In genomic region chr3:43055393-43055792, GRCh38 we compare ENCODE assay signal across 20 cellular contexts. TPM values are rescaled to one million over a fixed set of nuclear protein-coding genes. Genes with fewer than 3 reads are reported as not detected.
A peak's percentile ranks its signal among the peaks of the same experiment; 100 is the strongest.
DNase-seq lines count a peak whose midpoint lies in the region; ATAC-seq and TF ChIP-seq lines count a peak whose summit lies in the region.
"Had no signal": no experiment of that assay in that cellular context is flagged by ENCODE, and none has a peak within 500 bp of the region (broad histone marks: within the 10 kb centered on the region; RNA-seq: fewer than 3 reads in every experiment).

No MANE protein-coding gene starts in this region.

- dilution Hi-C loops in IMR-90 (cut with HindIII; ENCODE audit: low sequenced_read_pairs, unreplicated experiment), result no loop called here

- no peak overlapping the region for H3K4me2 ChIP-seq in IMR-90 (ENCODE audit: low read depth, low read length)
- H3K4me2 ChIP-seq in neuronal stem cell (ENCODE audit: insufficient read depth, low read length, poor library complexity, severe bottlenecking), result no peak overlapping the region
- H3K4me2 ChIP-seq: GM23338 had no signal

- in situ Hi-C loops in IMR-90 (cut with MboI; ENCODE audit: low sequenced_read_pairs) (no loop called here), HAP-1 (cut with MboI; ENCODE audit: low sequenced_read_pairs) (no loop called here)

- H3K79me1 ChIP-seq in IMR-90 (ENCODE audit: low read depth in 1 of 2, low read length in 2 of 2) (no peaks in the 10 kb centered on the region), neuronal stem cell (ENCODE audit: low read depth, low read length) (no peaks in the 10 kb centered on the region)

- H3K23ac ChIP-seq in IMR-90 (ENCODE audit: low read depth, low read length) (no peak overlapping the region), neuronal stem cell (ENCODE audit: low read depth, low read length, poor library complexity) (peak overlapping the region; percentile 20)

- H3K27ac ChIP-seq in IMR-90 (ENCODE audit: insufficient read depth, low read length) (no peak overlapping the region), coronary artery (no peak overlapping the region), neuronal stem cell (replicated peaks; ENCODE audit: low read length) (no peak overlapping the region), vagina (no peak overlapping the region)
- H3K27ac ChIP-seq: HL-60 had no signal

- H3K27me3 ChIP-seq in IMR-90 (ENCODE audit: control insufficient read depth, insufficient read depth, low read length) (peaks cover 1% of the 10 kb centered on the region; the same call in 1 of the 2 replicates), neuronal stem cell (ENCODE audit: control insufficient read depth in 3 of 3, insufficient read depth in 3 of 3, low read depth in 1 of 3, low read length in 3 of 3) (peaks cover 0 to 15% (median 0%) of the 10 kb centered on the region in 3 experiments), vagina (no peaks in the 10 kb centered on the region), HAP-1 (ENCODE audit: low read depth) (no peaks in the 10 kb centered on the region)
- H3K27me3 ChIP-seq: BE2C had no signal

- no peak for TF ChIP-seq POLR2A in IMR-90 (IDR thresholded peaks at IDR 0.05; ENCODE audit: low read depth, low read length)
- no peak for TF ChIP-seq POLR2A in vagina (IDR thresholded peaks at IDR 0.05)

- H2BK15ac ChIP-seq in IMR-90 (ENCODE audit: low read depth, low read length) (no peak overlapping the region), neuronal stem cell (ENCODE audit: low read length) (no peak overlapping the region)

- POLR2A ChIA-PET in IMR-90 (lab: Charles Lee; ENCODE audit: unreplicated experiment), result no interaction called here

- H3K14ac ChIP-seq in IMR-90 (replicated peaks; ENCODE audit: low read depth, low read length), result no peak overlapping the region
- H3K14ac ChIP-seq in neuronal stem cell (ENCODE audit: low read length), result no peak overlapping the region

- H3K4me3 ChIP-seq in IMR-90 (ENCODE audit: insufficient read depth, low read depth, low read length) (no peak overlapping the region), coronary artery (no peak overlapping the region), neuronal stem cell (ENCODE audit: low read length in 2 of 2) (no peak overlapping the region), vagina (no peak overlapping the region), HAP-1 (no peak overlapping the region)
- H3K4me3 ChIP-seq: GM12878, GM23338 had no signal

- H4K8ac ChIP-seq in IMR-90 (ENCODE audit: low read depth in 2 of 2, low read length in 2 of 2) (no peak overlapping the region), neuronal stem cell (ENCODE audit: low read depth, low read length) (no peak overlapping the region)

- no peak overlapping the region for H2BK5ac ChIP-seq in IMR-90 (ENCODE audit: low read depth, low read length, poor library complexity, severe bottlenecking)
- H2BK5ac ChIP-seq in neuronal stem cell (ENCODE audit: low read length), result no peak overlapping the region

- H3K36me3 ChIP-seq in IMR-90 (ENCODE audit: control insufficient read depth, insufficient read depth, low read length) (no peaks in the 10 kb centered on the region), neuronal stem cell (replicated peaks in 1 of 2; ENCODE audit: control insufficient read depth in 2 of 2, insufficient read depth in 2 of 2, low read length in 2 of 2) (no peaks in the 10 kb centered on the region), vagina (no peaks in the 10 kb centered on the region), HAP-1 (replicated peaks) (no peaks in the 10 kb centered on the region)
- H3K36me3 ChIP-seq: BE2C had no signal

- no peak overlapping the region for H2BK20ac ChIP-seq in IMR-90 (ENCODE audit: low read depth, low read length)

- no peak overlapping the region for H2BK120ac ChIP-seq in IMR-90 (ENCODE audit: low read depth, low read length)
- no peak overlapping the region for H2BK120ac ChIP-seq in neuronal stem cell (ENCODE audit: low read depth, low read length)

- TF ChIP-seq RAD21 in IMR-90 (IDR thresholded peaks at IDR 0.05; ENCODE audit: low read length), result no peak

- no peak overlapping the region for H2AFZ ChIP-seq in IMR-90 (replicated peaks; ENCODE audit: low read length, poor library complexity)
- H2AFZ ChIP-seq in neuronal stem cell (ENCODE audit: low read length), result no peak overlapping the region
- H2AFZ ChIP-seq: GM23338 had no signal

- DNase-seq in IMR-90, result no peak
- peak; percentile 22 for DNase-seq in coronary artery (ENCODE audit: low spot score)
- no peak for DNase-seq in neuronal stem cell (ENCODE audit: low spot score)
- DNase-seq in vagina (ENCODE audit: extremely low spot score in 2 of 2), result peak; percentile 71 to 79
- no peak for DNase-seq in HAP-1 (ENCODE audit: low spot score in 2 of 2)
- DNase-seq in NCI-H226, result no peak
- DNase-seq: ACHN; BE2C; CD4-positive, CD25-positive, alpha-beta regulatory T cell; CD8-positive, alpha-beta memory T cell; COR-L47; DMS 273 treated with DMSO at 0.1 percent for 48 hours; DMS53; DND-41; EL; HFFc6 had no signal

- intact Hi-C loops in IMR-90 (cut with micrococcal nuclease), result no loop called here
- intact Hi-C loops in vagina (cut with DNase I), result no loop called here

- H3K9ac ChIP-seq in IMR-90 (ENCODE audit: low read depth, low read length), result no peak overlapping the region
- no peak overlapping the region for H3K9ac ChIP-seq in neuronal stem cell (ENCODE audit: low read depth, low read length, poor library complexity)

- H4K20me1 ChIP-seq in IMR-90 (ENCODE audit: insufficient read depth, low read length), result no peaks in the 10 kb centered on the region

- H2BK12ac ChIP-seq in neuronal stem cell (ENCODE audit: low read length), result no peak overlapping the region

- H2AK5ac ChIP-seq in IMR-90 (ENCODE audit: low read depth, low read length) (no peak overlapping the region), neuronal stem cell (ENCODE audit: low read depth, low read length) (no peak overlapping the region)

- H4K91ac ChIP-seq in IMR-90 (ENCODE audit: insufficient read depth, low read depth, low read length), result no peak overlapping the region
- no peak overlapping the region for H4K91ac ChIP-seq in neuronal stem cell (ENCODE audit: low read depth, low read length, poor library complexity)

- peak overlapping the region; percentile 58 for H2AK9ac ChIP-seq in IMR-90 (replicated peaks; ENCODE audit: low read depth, low read length, poor library complexity)

- H4K5ac ChIP-seq in IMR-90 (ENCODE audit: low read depth, low read length), result no peak overlapping the region

- TF ChIP-seq CTCF in IMR-90 (conservative IDR thresholded peaks at IDR 0.05; ENCODE audit: low read depth, low read length), result no peak
- no peak for TF ChIP-seq CTCF in coronary artery (IDR thresholded peaks at IDR 0.05)
- no peak for TF ChIP-seq CTCF in vagina (IDR thresholded peaks at IDR 0.05)

- ATAC-seq in IMR-90 (ENCODE audit: low read depth), result no peak
- ATAC-seq: GM12878, GM23338, HCT116 had no signal

- H3K9me1 ChIP-seq in IMR-90 (ENCODE audit: insufficient read depth, low read length), result no peaks in the 10 kb centered on the region

- H3K4ac ChIP-seq in IMR-90 (ENCODE audit: low read depth, low read length) (no peak overlapping the region), neuronal stem cell (ENCODE audit: low read length) (no peak overlapping the region)

- CTCF ChIA-PET in IMR-90 (lab: Yijun Ruan, JAX), result no interaction called here

- no peak overlapping the region for H3K56ac ChIP-seq in IMR-90 (ENCODE audit: extremely low read depth, insufficient read depth, low read length)

- H3K18ac ChIP-seq in IMR-90 (ENCODE audit: low read depth, low read length) (no peak overlapping the region), neuronal stem cell (ENCODE audit: low read length) (peak overlapping the region; percentile 27)

- H3K9me3 ChIP-seq in IMR-90 (ENCODE audit: control insufficient read depth, insufficient read depth, low read length), result peaks cover 2% of the 10 kb centered on the region; the same call in 1 of the 2 replicates
- peaks cover 0 to 3% of the 10 kb centered on the region in 2 donors for H3K9me3 ChIP-seq in neuronal stem cell (replicated peaks in 1 of 2; ENCODE audit: control insufficient read depth in 2 of 2, insufficient read depth in 1 of 2, low read depth in 1 of 2, low read length in 2 of 2)
- no peaks in the 10 kb centered on the region for H3K9me3 ChIP-seq in vagina
- H3K9me3 ChIP-seq in HAP-1, result no peaks in the 10 kb centered on the region
- H3K9me3 ChIP-seq: BE2C had no signal

- H3K4me1 ChIP-seq in IMR-90 (ENCODE audit: control insufficient read depth, insufficient read depth, low read length), result no peaks in the 10 kb centered on the region
- H3K4me1 ChIP-seq in neuronal stem cell (ENCODE audit: control insufficient read depth in 2 of 2, insufficient read depth in 1 of 2, low read depth in 1 of 2, low read length in 2 of 2), result no peaks in the 10 kb centered on the region
- H3K4me1 ChIP-seq in vagina, result no peaks in the 10 kb centered on the region
- H3K4me1 ChIP-seq in HAP-1, result no peaks in the 10 kb centered on the region
- H3K4me1 ChIP-seq: BE2C had no signal

- BruUV-seq in IMR-90 (replicated peaks; lab: Mats Ljungman, UMichigan), result no TSS peak

- 85% methylated on average over 3 of the region's 7 CpGs; no CpG with 5 or more reads in 1 of the 2 experiments for WGBS in IMR-90 (ENCODE audit: extremely low coverage in 2 of 2, insufficient read length in 1 of 2), 2 experiments
- no CpG with 5 or more reads among the region's 7 CpGs for WGBS in neuronal stem cell (ENCODE audit: extremely low coverage in 2 of 2, insufficient read length in 2 of 2, insufficient replicate concordance in 1 of 2), 2 donors

TF ChIP-seq in IMR-90, 13 proteins besides CTCF, POLR2A, EP300 and RAD21:
- TF ChIP-seq RCOR1 (IDR thresholded peaks at IDR 0.05; ENCODE audit: insufficient replicate concordance, low read length) (no peak), CEBPB (IDR thresholded peaks at IDR 0.05; ENCODE audit: low read depth, low read length) (no peak), CHD1 (IDR thresholded peaks at IDR 0.05; ENCODE audit: low read depth, low read length) (no peak), RFX5 (IDR thresholded peaks at IDR 0.05; ENCODE audit: low read depth, low read length) (no peak)

RNA-seq across cellular contexts. Expression of gene POMGNT2, which starts 50.5 kb away (rescaled TPM):
- total RNA-seq in IMR-90 (2012; rRNA removed), result 6.4 and 7.5 TPM in 2 replicates
- 16.2 and 19.4 TPM in 2 replicates for polyA plus RNA-seq in IMR-90 (2012; rRNA removed)
- polyA plus RNA-seq in IMR-90 (2012; cell fraction: cytosol; rRNA removed), result 10.7 and 24.9 TPM in 2 replicates
- polyA plus RNA-seq in IMR-90 (2012; cell fraction: nucleus; rRNA removed; ENCODE audit: low replicate concordance), result 8.4 and 15.5 TPM in 2 replicates
- polyA plus RNA-seq in neuronal stem cell (2013, experiment 1 of 2), result 21.8 TPM
- 21.6 TPM for polyA plus RNA-seq in neuronal stem cell (2013, experiment 2 of 2)
- total RNA-seq in vagina, result 26.8 TPM

Comparison
In these comparisons a context has a peak if more than half of its experiments do, and no peak if none do; other contexts are left out.
1. DNase-seq: peak in coronary artery (single experiment) and vagina (2 of 2); none in IMR-90 (single experiment), neuronal stem cell (single experiment), HAP-1 (0 of 2) and NCI-H226 (single experiment).